8 cellular contexts compared by ENCODE assay signal in the genomic region with DNA sequence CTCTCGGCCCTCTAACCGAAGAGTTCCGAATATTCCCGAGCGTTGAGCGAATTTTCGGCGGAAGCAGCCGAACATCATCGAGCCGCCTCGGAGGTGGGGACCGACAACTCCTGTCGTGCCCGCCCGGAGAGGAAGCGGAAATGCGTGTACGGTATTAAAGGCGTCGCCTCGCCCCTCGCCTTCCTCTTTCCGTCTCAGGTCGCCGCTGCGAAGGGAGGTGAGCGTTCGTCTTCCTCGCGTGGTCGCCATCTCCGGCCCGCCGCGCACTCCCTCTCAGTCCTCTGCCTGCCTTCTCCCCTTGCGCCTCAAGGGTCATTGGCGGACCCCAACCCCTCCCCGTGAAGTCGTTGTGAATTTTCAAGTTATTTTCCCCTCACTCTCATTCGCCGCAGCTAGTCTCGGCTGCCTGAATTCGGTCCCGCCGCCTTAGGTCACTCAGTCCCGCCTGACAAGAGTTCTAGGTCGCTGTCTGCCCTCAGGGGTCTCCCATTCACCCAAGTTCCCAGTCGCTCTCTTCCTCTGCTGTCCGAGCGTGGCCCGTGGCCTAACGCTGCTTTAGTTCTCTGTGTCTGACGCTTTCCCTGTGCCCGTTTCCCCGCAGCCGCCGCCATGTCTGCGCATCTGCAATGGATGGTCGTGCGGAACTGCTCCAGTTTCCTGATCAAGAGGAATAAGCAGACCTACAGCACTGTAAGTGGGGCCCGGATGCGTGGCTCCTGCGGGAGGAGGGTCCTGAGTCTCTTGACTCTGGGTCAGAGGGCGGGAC. TPM values are rescaled to one million over a fixed set of nuclear protein-coding genes. Genes with fewer than 3 reads are reported as not detected.
DNase-seq lines count a peak whose midpoint lies in the region; ATAC-seq, FAIRE-seq and TF ChIP-seq lines count a peak whose summit lies in the region.

A gene (plus strand): TSS at position 184 of the 766 bp plus-strand sequence. CDS start 426 bp downstream, at position 610.

- TF ChIP-seq CTCF in BJ (IDR thresholded peaks at IDR 0.05; ENCODE audit: insufficient read depth, low read depth, low read length) (no peak), dorsolateral prefrontal cortex (IDR thresholded peaks at IDR 0.05 in 54 of 56, conservative IDR thresholded peaks at IDR 0.05 in 2 of 56; ENCODE audit: low read depth in 1 of 56, partially characterized antibody in 56 of 56) (peak in 16 of 56 donors; percentile 4 to 35 (median 22)), liver (IDR thresholded peaks at IDR 0.05; ENCODE audit: low read depth, low read length, missing input control) (no peak)

- H3K9ac ChIP-seq in liver (ENCODE audit: low read depth in 1 of 2, low read length in 2 of 2), result peak within 1 kb of the TSS; percentile 73 to 90

- POLR2A ChIA-PET in BJ (lab: Charles Lee), result no interaction called here

- peak; percentile 53 for ATAC-seq in HG03457 (IDR thresholded peaks at IDR 0.05; ENCODE audit: unreplicated experiment)

- H3K9me3 ChIP-seq in liver (ENCODE audit: control insufficient read depth in 4 of 4, low read length in 3 of 4), result no peaks in the 10 kb centered on the region

- peaks cover 16 to 39% (median 30%) of the 10 kb centered on the region in 4 donors for H3K4me1 ChIP-seq in liver (ENCODE audit: control insufficient read depth in 4 of 4, insufficient read depth in 4 of 4, low read length in 3 of 4)

- FAIRE-seq in GM19239 (lab: Jason Lieb, UNC), result peak; percentile 96

- TF ChIP-seq RAD21 in liver (IDR thresholded peaks at IDR 0.05), result peak in 1 of 2 donors; percentile 26

- DNase-seq in BJ (ENCODE audit: low read depth) (peak; percentile 89), GM19239 (ENCODE audit: insufficient read length, low spot score) (peak; percentile 94), NCI-H774 (lab: John Stamatoyannopoulos, UW) (peak; percentile 98), dorsolateral prefrontal cortex (peak; percentile 98 to 99 (median 98))
- peak; percentile 97 to 98 for DNase-seq in activated CD4-positive, alpha-beta T cell treated with anti-CD3 and anti-CD28 coated beads, Interleukin-2, amount 50 U/mL, for 48 hours
- peak; percentile 95 to 98 for DNase-seq in stimulated activated CD4-positive, alpha-beta T cell treated with anti-CD3 and anti-CD28 coated beads, Interleukin-4, amount 100 ng/mL, for 4 hours

- CTCF ChIA-PET in BJ (lab: Yijun Ruan, JAX), result no interaction called here

- under 1% methylated on average over 65 of the region's 65 CpGs for WGBS in liver

- H3K4me3 ChIP-seq in BJ (ENCODE audit: low read depth, low read length) (peak within 1 kb of the TSS; percentile 94), dorsolateral prefrontal cortex (peak within 1 kb of the TSS; percentile 66 to 99 (median 91)), liver (ENCODE audit: low read depth in 1 of 3, low read length in 3 of 3) (peak within 1 kb of the TSS; percentile 71 to 94 (median 92))

- H3K36me3 ChIP-seq in BJ (ENCODE audit: control insufficient read depth, insufficient read depth, low read length), result peaks cover 38% of the 10 kb centered on the region
- H3K36me3 ChIP-seq in liver (ENCODE audit: control insufficient read depth in 4 of 4, insufficient read depth in 3 of 4, low read depth in 1 of 4, low read length in 3 of 4), result peaks cover 10 to 28% (median 18%) of the 10 kb centered on the region in 4 donors

- intact Hi-C loops in dorsolateral prefrontal cortex (cut with DNase I), result loop anchor here (1.0 to 5.0 kb wide), 8 partner anchors 22 to 93 kb away; a partner anchor contains a TSS

- H3K27me3 ChIP-seq in BJ (ENCODE audit: control insufficient read depth, insufficient read depth, low read length) (no peaks in the 10 kb centered on the region), dorsolateral prefrontal cortex (no peaks in the 10 kb centered on the region), liver (ENCODE audit: control insufficient read depth in 4 of 4, insufficient read depth in 4 of 4, low read length in 3 of 4) (no peaks in the 10 kb centered on the region)

- H3K27ac ChIP-seq in dorsolateral prefrontal cortex, result peak within 1 kb of the TSS; percentile 78 to 100 (median 97)
- peak within 1 kb of the TSS; percentile 75 to 94 for H3K27ac ChIP-seq in liver (ENCODE audit: low read depth in 1 of 2, low read length in 2 of 2)

TF ChIP-seq in liver, 16 proteins besides CTCF, POLR2A, EP300 and RAD21:
- TF ChIP-seq RXRA (IDR thresholded peaks at IDR 0.05), result peak in 1 of 2 donors; percentile 15
- TF ChIP-seq FOXA1 (IDR thresholded peaks at IDR 0.05), result no peak
- TF ChIP-seq GABPA (IDR thresholded peaks at IDR 0.05 in 1 of 2, conservative IDR thresholded peaks at IDR 0.05 in 1 of 2), result peak; percentile 82 to 92
- TF ChIP-seq FOXA2 (IDR thresholded peaks at IDR 0.05), result no peak
- TF ChIP-seq, protein P1, sequence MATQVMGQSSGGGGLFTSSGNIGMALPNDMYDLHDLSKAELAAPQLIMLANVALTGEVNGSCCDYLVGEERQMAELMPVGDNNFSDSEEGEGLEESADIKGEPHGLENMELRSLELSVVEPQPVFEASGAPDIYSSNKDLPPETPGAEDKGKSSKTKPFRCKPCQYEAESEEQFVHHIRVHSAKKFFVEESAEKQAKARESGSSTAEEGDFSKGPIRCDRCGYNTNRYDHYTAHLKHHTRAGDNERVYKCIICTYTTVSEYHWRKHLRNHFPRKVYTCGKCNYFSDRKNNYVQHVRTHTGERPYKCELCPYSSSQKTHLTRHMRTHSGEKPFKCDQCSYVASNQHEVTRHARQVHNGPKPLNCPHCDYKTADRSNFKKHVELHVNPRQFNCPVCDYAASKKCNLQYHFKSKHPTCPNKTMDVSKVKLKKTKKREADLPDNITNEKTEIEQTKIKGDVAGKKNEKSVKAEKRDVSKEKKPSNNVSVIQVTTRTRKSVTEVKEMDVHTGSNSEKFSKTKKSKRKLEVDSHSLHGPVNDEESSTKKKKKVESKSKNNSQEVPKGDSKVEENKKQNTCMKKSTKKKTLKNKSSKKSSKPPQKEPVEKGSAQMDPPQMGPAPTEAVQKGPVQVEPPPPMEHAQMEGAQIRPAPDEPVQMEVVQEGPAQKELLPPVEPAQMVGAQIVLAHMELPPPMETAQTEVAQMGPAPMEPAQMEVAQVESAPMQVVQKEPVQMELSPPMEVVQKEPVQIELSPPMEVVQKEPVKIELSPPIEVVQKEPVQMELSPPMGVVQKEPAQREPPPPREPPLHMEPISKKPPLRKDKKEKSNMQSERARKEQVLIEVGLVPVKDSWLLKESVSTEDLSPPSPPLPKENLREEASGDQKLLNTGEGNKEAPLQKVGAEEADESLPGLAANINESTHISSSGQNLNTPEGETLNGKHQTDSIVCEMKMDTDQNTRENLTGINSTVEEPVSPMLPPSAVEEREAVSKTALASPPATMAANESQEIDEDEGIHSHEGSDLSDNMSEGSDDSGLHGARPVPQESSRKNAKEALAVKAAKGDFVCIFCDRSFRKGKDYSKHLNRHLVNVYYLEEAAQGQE (IDR thresholded peaks at IDR 0.05), result peak; percentile 94
- TF ChIP-seq SP1 (IDR thresholded peaks at IDR 0.05), result peak; percentile 41
- peak; percentile 24 for TF ChIP-seq YY1 (IDR thresholded peaks at IDR 0.05)
- TF ChIP-seq TAF1 (conservative IDR thresholded peaks at IDR 0.05), result peak; percentile 100
- TF ChIP-seq NR2F2 (IDR thresholded peaks at IDR 0.05), result peak; percentile 49
- no peak for TF ChIP-seq HNF4A (conservative IDR thresholded peaks at IDR 0.05)
- no peak for TF ChIP-seq HNF4G (IDR thresholded peaks at IDR 0.05)

RNA-seq across cellular contexts. Expression of the gene that starts here (rescaled TPM):
- polyA plus RNA-seq in BJ (2011; rRNA removed), result 485 and 838 TPM in 2 replicates
- polyA minus RNA-seq in BJ (2011; rRNA and poly(A)+ RNA removed), result 1,758 and 1,906 TPM in 2 replicates
- 100 to 1,000 TPM; 315 to 923 (median 541) TPM for total RNA-seq in dorsolateral prefrontal cortex
- 100 to 1,000 TPM; 116 to 150 TPM for total RNA-seq in liver
- 100 to 1,000 TPM; 177 to 535 TPM for polyA plus RNA-seq in liver

Comparison
In these comparisons a context has a peak if more than half of its experiments do, and no peak if none do; other contexts are left out.
1. Peak in every context shown above with its lines: DNase-seq, ATAC-seq, H3K4me3 ChIP-seq and H3K27ac ChIP-seq.